8 cellular contexts compared by ENCODE assay signal in the genomic region with DNA sequence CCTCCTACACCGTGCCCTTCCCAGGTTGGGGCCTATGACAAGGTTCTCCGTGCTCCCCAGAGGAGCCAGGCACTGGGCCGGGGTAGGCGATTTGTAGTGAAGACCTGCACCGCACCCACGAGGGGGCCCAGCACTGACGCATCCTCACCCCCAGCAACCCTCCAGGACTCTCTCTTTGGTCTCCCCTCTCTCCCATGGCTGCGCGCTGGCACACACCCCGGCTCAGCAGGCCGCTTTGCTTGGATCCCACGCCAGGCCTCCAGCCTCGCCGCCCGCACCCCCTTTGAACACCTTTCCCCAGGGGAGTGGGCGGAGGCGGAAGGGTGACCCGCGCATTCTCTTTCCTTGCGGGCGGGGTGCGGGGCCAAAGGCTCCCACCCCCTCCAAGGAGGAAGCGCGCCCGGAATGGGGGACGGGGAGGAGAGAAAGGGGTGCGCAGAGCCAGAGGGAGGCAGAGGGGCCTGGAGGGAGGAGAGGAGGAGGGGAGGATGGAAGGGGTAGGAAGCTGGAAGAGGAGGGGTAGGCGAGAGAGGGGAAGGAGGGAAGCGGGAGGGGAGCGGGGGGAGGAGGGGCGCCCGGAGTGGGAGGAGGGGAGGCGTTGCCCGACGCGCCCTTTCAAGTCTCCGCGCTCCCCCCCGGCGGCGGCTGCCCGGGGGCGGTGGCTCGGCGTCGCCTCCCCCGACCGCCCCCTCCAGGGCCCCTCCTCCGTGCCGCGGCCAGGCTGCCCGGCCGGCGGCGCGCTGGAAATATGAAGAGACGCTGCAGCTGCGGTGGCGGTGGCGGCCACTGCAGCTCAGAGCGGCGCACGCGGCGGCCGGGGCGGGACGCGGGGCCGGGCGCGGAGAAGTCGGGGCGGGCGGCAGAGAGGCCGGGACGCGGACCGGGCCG. TPM values are rescaled to one million over a fixed set of nuclear protein-coding genes. Genes with fewer than 3 reads are reported as not detected.
DNase-seq lines count a peak whose midpoint lies in the region; ATAC-seq, FAIRE-seq and TF ChIP-seq lines count a peak whose summit lies in the region.

APCDD1 (plus strand) TSS at position 751 of the 888 bp plus-strand sequence. CDS start 347 bp downstream, outside the sequence.

- no peaks in the 10 kb centered on the region for H3K4me1 ChIP-seq in endocrine pancreas (ENCODE audit: control insufficient read depth, insufficient read depth, low read length)
- peaks cover 8 to 17% of the 10 kb centered on the region in 2 donors for H3K4me1 ChIP-seq in thyroid gland

- H3K9me3 Mint-ChIP-seq in activated CD4-positive, alpha-beta T cell treated with anti-CD3 and anti-CD28 coated beads, Interleukin-2, amount 10 ng/mL, durations not matched to agents 7 days and 5 days: no peaks in the 10 kb centered on the region

- H3K27ac Mint-ChIP-seq in activated CD4-positive, alpha-beta T cell treated with anti-CD3 and anti-CD28 coated beads, Interleukin-2, amount 10 ng/mL, durations not matched to agents 7 days and 5 days: no peak within 1 kb of the TSS

- DNase-seq in GM12891 (ENCODE audit: insufficient read length, low spot score): peak; percentile 46
- peak; percentile 69 for DNase-seq in NCI-H82 (lab: John Stamatoyannopoulos, UW)
- no peak for DNase-seq in mesenteric fat pad (ENCODE audit: low spot score)
- DNase-seq in thyroid gland: peak; percentile 75 to 77
- DNase-seq in activated CD4-positive, alpha-beta T cell treated with anti-CD3 and anti-CD28 coated beads, Interleukin-2, amount 10 ng/mL, durations not matched to agents 7 days and 5 days: no peak
- DNase-seq in activated CD8-positive, alpha-beta memory T cell treated with anti-CD3 and anti-CD28 coated beads for 24 hours: no peak

- H3K27me3 Mint-ChIP-seq in activated CD4-positive, alpha-beta T cell treated with anti-CD3 and anti-CD28 coated beads, Interleukin-2, amount 10 ng/mL, durations not matched to agents 7 days and 5 days: peaks cover 71% of the 10 kb centered on the region

- peak within 1 kb of the TSS; percentile 55 for H3K4me3 ChIP-seq in endocrine pancreas (ENCODE audit: control insufficient read depth, insufficient read depth, low read length)
- peak within 1 kb of the TSS; percentile 9 to 60 (median 39) for H3K4me3 ChIP-seq in thyroid gland (replicated peaks in 1 of 3)

- no peak for TF ChIP-seq POLR2A in GM12891 (IDR thresholded peaks at IDR 0.05; ENCODE audit: low read depth, low read length)
- peak in 1 of 2 donors; percentile 87 for TF ChIP-seq POLR2A in thyroid gland (IDR thresholded peaks at IDR 0.05)

- H3K36me3 ChIP-seq in endocrine pancreas (ENCODE audit: control insufficient read depth, insufficient read depth, low read length) (no peaks in the 10 kb centered on the region), thyroid gland (no peaks in the 10 kb centered on the region)

- H3K4me3 Mint-ChIP-seq in activated CD4-positive, alpha-beta T cell treated with anti-CD3 and anti-CD28 coated beads, Interleukin-2, amount 10 ng/mL, durations not matched to agents 7 days and 5 days: no peak within 1 kb of the TSS

- H3K36me3 Mint-ChIP-seq in activated CD4-positive, alpha-beta T cell treated with anti-CD3 and anti-CD28 coated beads, Interleukin-2, amount 10 ng/mL, durations not matched to agents 7 days and 5 days (ENCODE audit: low read depth): peaks cover 3% of the 10 kb centered on the region

- peak within 1 kb of the TSS; percentile 71 to 93 (median 85) for H3K27ac ChIP-seq in thyroid gland

- no peak for FAIRE-seq in GM12891 (lab: Jason Lieb, UNC)

- TF ChIP-seq CTCF in thyroid gland (IDR thresholded peaks at IDR 0.05): peak in 1 of 6 experiments; percentile 13

- intact Hi-C loops in thyroid gland (cut with DNase I): loop anchor here (10.0 kb wide), 1 partner anchor 61 kb away; no protein-coding TSS in a partner anchor

- POLR2A ChIA-PET in activated CD4-positive, alpha-beta T cell treated with anti-CD3 and anti-CD28 coated beads, Interleukin-2, amount 10 ng/mL, durations not matched to agents 7 days and 5 days (lab: Charles Lee): no interaction called here

- ATAC-seq in GM21825 (IDR thresholded peaks at IDR 0.05; ENCODE audit: unreplicated experiment): no peak

- H3K9ac ChIP-seq in endocrine pancreas (ENCODE audit: control insufficient read depth, insufficient read depth, low read length): no peak within 1 kb of the TSS

- H3K27me3 ChIP-seq in endocrine pancreas (ENCODE audit: control insufficient read depth, insufficient read depth, low read length): peaks cover 13% of the 10 kb centered on the region
- H3K27me3 ChIP-seq in thyroid gland: no peaks in the 10 kb centered on the region

- H3K4me1 Mint-ChIP-seq in activated CD4-positive, alpha-beta T cell treated with anti-CD3 and anti-CD28 coated beads, Interleukin-2, amount 10 ng/mL, durations not matched to agents 7 days and 5 days: peaks cover 4% of the 10 kb centered on the region

- H3K9me3 ChIP-seq in endocrine pancreas (ENCODE audit: control insufficient read depth, low read length): no peaks in the 10 kb centered on the region
- no peaks in the 10 kb centered on the region for H3K9me3 ChIP-seq in thyroid gland

- CTCF ChIA-PET in activated CD4-positive, alpha-beta T cell treated with anti-CD3 and anti-CD28 coated beads, Interleukin-2, amount 10 ng/mL, durations not matched to agents 7 days and 5 days (lab: Charles Lee): no interaction called here

- 8 to 23% methylated on average over 24 to 35 of the region's 80 CpGs for WGBS in thyroid gland, 2 donors

TF ChIP-seq in GM12891, 5 proteins besides CTCF, POLR2A, EP300 and RAD21:
- no peak for TF ChIP-seq POLR2AphosphoS5 (IDR thresholded peaks at IDR 0.05; ENCODE audit: low read depth, low read length)
- TF ChIP-seq TAF1 (IDR thresholded peaks at IDR 0.05; ENCODE audit: low read depth, low read length): no peak
- TF ChIP-seq POU2F2 (IDR thresholded peaks at IDR 0.05; ENCODE audit: low read depth, low read length): no peak
- TF ChIP-seq PAX5 (IDR thresholded peaks at IDR 0.05; ENCODE audit: insufficient read depth, low read length, severe bottlenecking): no peak
- TF ChIP-seq SPI1 (IDR thresholded peaks at IDR 0.05; ENCODE audit: low read depth, low read length): no peak
TF ChIP-seq in GM12891: peak in this region for 0.

RNA-seq across cellular contexts. Expression of gene APCDD1, which starts in this region (rescaled TPM):
- not detected for polyA plus RNA-seq in GM12891 (2012; ENCODE audit: low read depth, missing spikeins)
- total RNA-seq in mesenteric fat pad: 232 TPM
- total RNA-seq in thyroid gland: 10 to 100 TPM in 3 of 4 donors, 1 to 10 TPM in 1; 7.8 to 13.5 (median 11.9) TPM
- not detected for total RNA-seq in activated CD4-positive, alpha-beta T cell treated with anti-CD3 and anti-CD28 coated beads, Interleukin-2, amount 10 ng/mL, durations not matched to agents 7 days and 5 days

Comparison
In these comparisons a context has a peak if more than half of its experiments do, and no peak if none do; other contexts are left out.
1. RNA of gene APCDD1 (total RNA-seq): 232 TPM in mesenteric fat pad (single experiment); 7.8 to 13.5 TPM in thyroid gland and not detected in activated CD4-positive, alpha-beta T cell treated with anti-CD3 and anti-CD28 coated beads, Interleukin-2, amount 10 ng/mL, durations not matched to agents 7 days and 5 days; every median in the first group is over 10 times any median in the second.
2. DNase-seq: peak in GM12891 (single experiment), NCI-H82 (single experiment) and thyroid gland (2 of 2); none in mesenteric fat pad (single experiment), activated CD4-positive, alpha-beta T cell treated with anti-CD3 and anti-CD28 coated beads, Interleukin-2, amount 10 ng/mL, durations not matched to agents 7 days and 5 days (single experiment) and activated CD8-positive, alpha-beta memory T cell treated with anti-CD3 and anti-CD28 coated beads for 24 hours (single experiment).